19 cellular contexts compared by ENCODE assay signal in the genomic region with DNA sequence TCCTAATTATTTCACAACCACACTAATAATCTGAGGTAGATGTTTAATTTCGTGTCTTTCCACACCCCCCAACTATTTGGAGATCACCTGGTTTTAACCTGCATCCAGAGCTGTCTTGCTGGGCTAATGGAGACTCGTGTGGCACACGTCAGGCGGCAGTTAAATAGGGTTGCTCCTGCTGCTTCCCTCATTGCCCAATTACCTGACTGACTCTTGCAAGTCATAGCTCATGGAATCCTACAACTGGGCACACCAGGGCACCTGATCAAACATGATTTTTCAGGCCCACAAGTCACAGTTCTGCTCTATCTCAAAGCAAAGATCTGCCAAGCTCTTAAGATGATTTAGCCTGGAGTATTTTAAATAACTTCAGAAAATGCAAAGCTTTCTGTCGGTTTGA.
"Had no signal": no experiment of that assay in that cellular context is flagged by ENCODE, and none has a peak within 500 bp of the region (broad histone marks: within the 10 kb centered on the region; RNA-seq: fewer than 3 reads in every experiment).

No MANE protein-coding gene starts in this region.

- H3K4me1 Mint-ChIP-seq: activated naive CD8-positive, alpha-beta T cell treated with anti-CD3 and anti-CD28 coated beads, Interleukin-2, amount 10 ng/mL, durations not matched to agents 7 days and 5 days; central memory CD8-positive, alpha-beta T cell; neural crest cell had no signal

- H3K27me3 Mint-ChIP-seq: activated naive CD8-positive, alpha-beta T cell treated with anti-CD3 and anti-CD28 coated beads, Interleukin-2, amount 10 ng/mL, durations not matched to agents 7 days and 5 days; brain; central memory CD8-positive, alpha-beta T cell had no signal

- H3K9me3 Mint-ChIP-seq: activated naive CD8-positive, alpha-beta T cell treated with anti-CD3 and anti-CD28 coated beads, Interleukin-2, amount 10 ng/mL, durations not matched to agents 7 days and 5 days; brain; neural crest cell had no signal

- H3K4me1 ChIP-seq: gastrocnemius medialis, heart left ventricle, lower lobe of right lung, sigmoid colon, spleen, stomach, testis, upper lobe of left lung had no signal

- H3K27me3 ChIP-seq: gastrocnemius medialis, heart left ventricle, ovary, sigmoid colon, spleen, stomach, testis, upper lobe of left lung had no signal

- H3K36me3 ChIP-seq: gastrocnemius medialis, heart left ventricle, lower lobe of right lung, ovary, sigmoid colon, spleen, stomach, upper lobe of left lung had no signal

- H3K9me3 ChIP-seq: gastrocnemius medialis, heart left ventricle, lower lobe of right lung, ovary, sigmoid colon, spleen, stomach, testis, upper lobe of left lung had no signal

- H3K36me3 Mint-ChIP-seq: activated naive CD8-positive, alpha-beta T cell treated with anti-CD3 and anti-CD28 coated beads, Interleukin-2, amount 10 ng/mL, durations not matched to agents 7 days and 5 days; brain had no signal

- H3K27ac Mint-ChIP-seq: activated naive CD8-positive, alpha-beta T cell treated with anti-CD3 and anti-CD28 coated beads, Interleukin-2, amount 10 ng/mL, durations not matched to agents 7 days and 5 days had no signal

- H3K4me3 ChIP-seq: gastrocnemius medialis, heart left ventricle, lower lobe of right lung, ovary, sigmoid colon, spleen, stomach, testis, upper lobe of left lung had no signal

- H3K27ac ChIP-seq: gastrocnemius medialis, heart left ventricle, lower lobe of right lung, ovary, sigmoid colon, spleen, stomach, testis, upper lobe of left lung had no signal

- H3K4me3 Mint-ChIP-seq: activated naive CD8-positive, alpha-beta T cell treated with anti-CD3 and anti-CD28 coated beads, Interleukin-2, amount 10 ng/mL, durations not matched to agents 7 days and 5 days; brain; central memory CD8-positive, alpha-beta T cell; neural crest cell had no signal

- DNase-seq: activated CD4-positive, alpha-beta T cell treated with anti-CD3 and anti-CD28 coated beads, Interleukin-2, amount 50 U/mL, for 1 hour; activated naive CD4-positive, alpha-beta T cell; activated naive CD8-positive, alpha-beta T cell treated with anti-CD3 and anti-CD28 coated beads, Interleukin-2, amount 10 ng/mL, durations not matched to agents 7 days and 5 days; activated T-cell treated with anti-CD3 and anti-CD28 coated beads for 4 hours; cortex of kidney; effector CD4-positive, alpha-beta T cell; gastrocnemius medialis; heart left ventricle; lower lobe of right lung; midbrain; ovary; sigmoid colon; spleen; stomach; testis; upper lobe of left lung had no signal
